In genomic region chr17:20944014-20944905, GRCh38 we compare ENCODE assay signal across 8 cellular contexts.
DNase-seq lines count a peak whose midpoint lies in the region; ATAC-seq, FAIRE-seq and TF ChIP-seq lines count a peak whose summit lies in the region.

No MANE protein-coding gene starts in this region.

- H3K27ac ChIP-seq in CD4-positive, CD25-positive, alpha-beta regulatory T cell (ENCODE audit: insufficient read depth, low read length, poor library complexity, severe bottlenecking), result no peak overlapping the region
- H3K27ac ChIP-seq in hepatocyte, result no peak overlapping the region

- no peak overlapping the region for H3K4me3 Mint-ChIP-seq in CD4-positive, CD25-positive, alpha-beta regulatory T cell
- no peak overlapping the region for H3K4me3 Mint-ChIP-seq in HFFc6
- H3K4me3 Mint-ChIP-seq in stimulated activated naive CD8-positive, alpha-beta T cell treated with anti-CD3 and anti-CD28 coated beads, Interleukin-15, amount 100 ng/mL, for 72 hours, result no peak overlapping the region

- no peaks in the 10 kb centered on the region for H3K36me3 ChIP-seq in CD4-positive, CD25-positive, alpha-beta regulatory T cell (ENCODE audit: control insufficient read depth, insufficient read depth, low read length)
- no peaks in the 10 kb centered on the region for H3K36me3 ChIP-seq in hepatocyte (replicated peaks; ENCODE audit: insufficient read depth, low read depth)

- no peaks in the 10 kb centered on the region for H3K4me1 ChIP-seq in CD4-positive, CD25-positive, alpha-beta regulatory T cell (ENCODE audit: control insufficient read depth, insufficient read depth, low read length, poor library complexity, severe bottlenecking)
- H3K4me1 ChIP-seq in hepatocyte (ENCODE audit: insufficient read depth), result no peaks in the 10 kb centered on the region

- H3K9me3 ChIP-seq in CD4-positive, CD25-positive, alpha-beta regulatory T cell (ENCODE audit: control insufficient read depth in 2 of 2, low read length in 2 of 2), result no peaks in the 10 kb centered on the region
- H3K9me3 ChIP-seq in hepatocyte (ENCODE audit: low read depth), result no peaks in the 10 kb centered on the region

- no peak overlapping the region for H3K4me2 ChIP-seq in hepatocyte

- no peak overlapping the region for H2AFZ ChIP-seq in hepatocyte

- H3K4me3 ChIP-seq in CD4-positive, CD25-positive, alpha-beta regulatory T cell (ENCODE audit: low read depth, low read length), result no peak overlapping the region
- H3K4me3 ChIP-seq in hepatocyte, result no peak overlapping the region

- H3K79me2 ChIP-seq in hepatocyte, result no peaks in the 10 kb centered on the region

- peaks cover 12% of the 10 kb centered on the region for H3K27me3 Mint-ChIP-seq in CD4-positive, CD25-positive, alpha-beta regulatory T cell
- H3K27me3 Mint-ChIP-seq in HFFc6 (ENCODE audit: insufficient read depth), result peaks cover 42% of the 10 kb centered on the region
- no peaks in the 10 kb centered on the region for H3K27me3 Mint-ChIP-seq in stimulated activated naive CD8-positive, alpha-beta T cell treated with anti-CD3 and anti-CD28 coated beads, Interleukin-15, amount 100 ng/mL, for 72 hours

- H3K9me2 ChIP-seq in hepatocyte (replicated peaks; ENCODE audit: insufficient read depth), result no peaks in the 10 kb centered on the region

- no peaks in the 10 kb centered on the region for H3K4me1 Mint-ChIP-seq in CD4-positive, CD25-positive, alpha-beta regulatory T cell
- H3K4me1 Mint-ChIP-seq in HFFc6 (ENCODE audit: low read depth), result no peaks in the 10 kb centered on the region
- H3K4me1 Mint-ChIP-seq in stimulated activated naive CD8-positive, alpha-beta T cell treated with anti-CD3 and anti-CD28 coated beads, Interleukin-15, amount 100 ng/mL, for 72 hours, result peaks cover 5% of the 10 kb centered on the region

- ATAC-seq in CD4-positive, CD25-positive, alpha-beta regulatory T cell (ENCODE audit: low read depth in 2 of 2), result no peak
- ATAC-seq in stimulated activated naive CD8-positive, alpha-beta T cell treated with anti-CD3 and anti-CD28 coated beads, Interleukin-15, amount 100 ng/mL, for 72 hours, result peak; percentile 83
- no peak for ATAC-seq in HG02623 (IDR thresholded peaks at IDR 0.05; ENCODE audit: unreplicated experiment)

- TF ChIP-seq CTCF in HFFc6 (IDR thresholded peaks at IDR 0.05) (peak; percentile 27), hepatocyte (IDR thresholded peaks at IDR 0.05; ENCODE audit: poor library complexity) (peak; percentile 38)

- no peaks in the 10 kb centered on the region for H4K20me1 ChIP-seq in hepatocyte (ENCODE audit: insufficient read depth, poor library complexity, severe bottlenecking)

- peaks cover 0 to 1% (median 0%) of the 10 kb centered on the region in 7 donors for H3K9me3 Mint-ChIP-seq in CD4-positive, CD25-positive, alpha-beta regulatory T cell
- no peaks in the 10 kb centered on the region for H3K9me3 Mint-ChIP-seq in HFFc6
- no peaks in the 10 kb centered on the region for H3K9me3 Mint-ChIP-seq in stimulated activated naive CD8-positive, alpha-beta T cell treated with anti-CD3 and anti-CD28 coated beads, Interleukin-15, amount 100 ng/mL, for 72 hours

- DNase-seq in CD4-positive, CD25-positive, alpha-beta regulatory T cell, result peak in 2 of 3 donors; percentile 13 to 48
- DNase-seq in HFFc6, result no peak
- peak; percentile 57 for DNase-seq in SHP77 treated with DMSO at 0.1 percent for 48 hours (lab: John Stamatoyannopoulos, UW)
- DNase-seq in hepatocyte (ENCODE audit: low spot score), result peak; percentile 73
- peak; percentile 23 to 25 for DNase-seq in stimulated activated naive CD8-positive, alpha-beta T cell treated with anti-CD3 and anti-CD28 coated beads, Interleukin-15, amount 100 ng/mL, for 72 hours
- no peak for DNase-seq in T1000 (lab: John Stamatoyannopoulos, UW)
- DNase-seq in frontal cortex (ENCODE audit: low spot score in 2 of 2), result no peak

- H3K27me3 ChIP-seq in CD4-positive, CD25-positive, alpha-beta regulatory T cell (ENCODE audit: control insufficient read depth, insufficient read depth, low read length), result peaks cover 2% of the 10 kb centered on the region
- no peaks in the 10 kb centered on the region for H3K27me3 ChIP-seq in hepatocyte

- H3K27ac Mint-ChIP-seq in CD4-positive, CD25-positive, alpha-beta regulatory T cell, result peak overlapping the region in 1 of 3 donors; percentile 39
- no peak overlapping the region for H3K27ac Mint-ChIP-seq in HFFc6
- no peak overlapping the region for H3K27ac Mint-ChIP-seq in stimulated activated naive CD8-positive, alpha-beta T cell treated with anti-CD3 and anti-CD28 coated beads, Interleukin-15, amount 100 ng/mL, for 72 hours

- no peak for FAIRE-seq in frontal cortex (lab: Jason Lieb, UNC)

- H3K36me3 Mint-ChIP-seq in CD4-positive, CD25-positive, alpha-beta regulatory T cell, result no peaks in the 10 kb centered on the region
- H3K36me3 Mint-ChIP-seq in HFFc6 (ENCODE audit: low read depth), result no peaks in the 10 kb centered on the region

- WGBS in hepatocyte (ENCODE audit: low lambda C conversion rate, missing lambda C conversion rate), result 81% methylated on average over 13 of the region's 13 CpGs

Comparison
In these comparisons a context has a peak if more than half of its experiments do, and no peak if none do; other contexts are left out.
1. DNase-seq: peak in CD4-positive, CD25-positive, alpha-beta regulatory T cell (2 of 3), SHP77 treated with DMSO at 0.1 percent for 48 hours (single experiment), hepatocyte (single experiment) and stimulated activated naive CD8-positive, alpha-beta T cell treated with anti-CD3 and anti-CD28 coated beads, Interleukin-15, amount 100 ng/mL, for 72 hours (2 of 2); none in HFFc6 (single experiment), T1000 (single experiment) and frontal cortex (0 of 2).